ENCODE assay signal across 8 cellular contexts in the genomic region with DNA sequence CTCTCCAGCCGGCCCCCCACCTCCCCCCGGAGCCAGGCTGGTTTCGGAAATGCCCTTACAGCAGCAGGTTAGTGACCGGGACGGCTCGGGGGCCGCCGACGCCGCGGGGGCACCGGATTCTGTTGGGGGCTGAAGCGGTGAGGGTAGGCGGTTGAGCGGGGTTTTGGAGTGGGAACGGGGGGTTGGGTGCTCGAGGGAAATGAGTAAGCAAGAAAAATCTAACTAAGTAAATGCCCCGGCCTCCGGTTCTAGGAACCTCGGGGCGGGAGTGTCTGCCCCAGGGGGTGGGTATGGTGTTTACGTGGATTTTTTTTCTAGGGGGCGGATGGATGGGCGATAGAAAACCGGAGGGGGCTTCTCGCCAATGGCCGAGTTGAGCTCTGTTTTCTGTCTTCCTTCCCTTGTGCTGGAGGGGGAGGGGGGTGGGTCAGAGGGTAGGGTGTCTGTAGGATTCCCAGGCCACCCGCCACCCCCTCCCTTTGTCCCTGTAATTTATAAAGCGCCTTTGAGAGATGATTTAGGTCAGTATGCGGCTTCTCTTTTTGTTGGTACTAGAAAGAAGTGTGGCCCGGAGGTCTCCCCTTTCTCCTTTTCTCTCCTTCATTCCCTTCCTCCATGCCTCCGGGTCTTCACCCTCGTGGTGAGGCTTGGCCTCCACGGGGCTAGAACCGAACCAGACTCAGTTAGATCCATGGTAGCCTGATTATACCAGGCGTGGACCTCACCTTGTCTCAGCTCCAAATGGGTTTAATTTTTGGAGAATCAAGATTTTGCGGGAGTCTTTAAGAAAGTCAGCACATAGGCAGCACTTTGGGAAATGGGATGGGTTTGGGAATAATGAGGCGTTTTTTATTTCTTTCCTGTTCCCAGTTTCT. TPM values are rescaled to one million over a fixed set of nuclear protein-coding genes. Genes with fewer than 3 reads are reported as not detected.
DNase-seq lines count a peak whose midpoint lies in the region; ATAC-seq and TF ChIP-seq lines count a peak whose summit lies in the region.

No MANE protein-coding gene starts in this region.

- TF ChIP-seq POLR2A in erythroblast (IDR thresholded peaks at IDR 0.05; ENCODE audit: low read length) (peak; percentile 63), suprapubic skin (IDR thresholded peaks at IDR 0.05) (no peak)

- ATAC-seq in HG03039 (IDR thresholded peaks at IDR 0.05; ENCODE audit: unreplicated experiment), result peak; percentile 1
- ATAC-seq in HG03196 (IDR thresholded peaks at IDR 0.05; ENCODE audit: unreplicated experiment), result no peak

- in situ Hi-C loops in G401 (cut with HindIII; ENCODE audit: low sequenced_read_pairs), result loop anchor here (25.0 kb wide), 1 partner anchor 133 kb away; a partner anchor contains a TSS

- H3K4me3 ChIP-seq in suprapubic skin, result peak overlapping the region; percentile 90

- H3K4me3 Mint-ChIP-seq in neural crest cell, result peak overlapping the region; percentile 94

- under 1% methylated on average over 34 of the region's 38 CpGs for WGBS in suprapubic skin

- peak; percentile 12 for DNase-seq in G401 (ENCODE audit: low spot score)
- DNase-seq in NOMO-1 treated with DMSO at 0.1 percent for 48 hours (lab: John Stamatoyannopoulos, UW; ENCODE audit: unreplicated experiment), result peak; percentile 57
- peak; percentile 70 for DNase-seq in activated T-cell treated with anti-CD3 and anti-CD28 coated beads for 24 hours (ENCODE audit: low read depth)
- DNase-seq in erythroblast (lab: John Stamatoyannopoulos, UW), result peak; percentile 80 to 86
- DNase-seq in neural crest cell (ENCODE audit: low read depth, low spot score), result peak; percentile 55
- DNase-seq in suprapubic skin (ENCODE audit: low spot score in 2 of 2), result peak in 1 of 2 donors; percentile 81

- peaks cover 24% of the 10 kb centered on the region for H3K4me1 ChIP-seq in suprapubic skin

- H3K27ac ChIP-seq in suprapubic skin, result peak overlapping the region; percentile 88

- no peaks in the 10 kb centered on the region for H3K27me3 ChIP-seq in suprapubic skin

- no peaks in the 10 kb centered on the region for H3K36me3 ChIP-seq in suprapubic skin

- peak overlapping the region; percentile 95 for H3K27ac Mint-ChIP-seq in neural crest cell (ENCODE audit: unreplicated experiment)

- peaks cover 10% of the 10 kb centered on the region for H3K36me3 Mint-ChIP-seq in neural crest cell (ENCODE audit: low read depth)

- H3K9me3 Mint-ChIP-seq in neural crest cell, result no peaks in the 10 kb centered on the region

- H3K4me1 Mint-ChIP-seq in neural crest cell, result peaks cover 33% of the 10 kb centered on the region

- TF ChIP-seq EP300 in suprapubic skin (IDR thresholded peaks at IDR 0.05), result no peak

- TF ChIP-seq CTCF in neural crest cell (conservative IDR thresholded peaks at IDR 0.05) (no peak), suprapubic skin (IDR thresholded peaks at IDR 0.05) (no peak)

- H3K27me3 Mint-ChIP-seq in neural crest cell (ENCODE audit: low read depth), result peaks cover 13% of the 10 kb centered on the region

- no peaks in the 10 kb centered on the region for H3K9me3 ChIP-seq in suprapubic skin

RNA-seq across cellular contexts. Expression of a gene that starts 2.3 kb away (rescaled TPM):
- total RNA-seq in G401 (2014; rRNA removed; shearing (Covaris generic)), result 9.0 and 12.5 TPM in 2 replicates
- total RNA-seq in neural crest cell, result 43.8 and 44.9 TPM in 2 replicates
- total RNA-seq in suprapubic skin, result 1 to 10 TPM; 1.9 to 3.6 (median 2.9) TPM
